In the genomic region with DNA sequence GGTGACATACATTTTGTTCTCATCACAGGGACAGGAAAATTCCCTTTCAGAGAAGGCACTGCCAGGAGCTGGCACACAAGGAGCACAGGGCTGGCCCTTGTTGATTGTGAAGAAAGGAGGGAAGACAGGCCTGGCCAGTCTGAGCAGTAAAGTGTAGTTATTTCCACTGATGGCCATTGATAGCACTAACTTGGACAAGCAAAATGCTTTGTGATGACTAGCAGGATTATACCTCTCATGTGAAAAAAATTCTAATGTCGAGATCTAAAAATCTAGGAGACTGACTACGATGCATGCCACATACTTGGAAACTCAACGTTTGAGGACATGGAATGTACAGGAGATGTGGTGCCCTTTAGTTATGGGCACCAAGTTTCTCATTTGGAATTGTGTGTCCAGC, we compare ENCODE assay signal across 35 cellular contexts. TPM values are rescaled to one million over a fixed set of nuclear protein-coding genes. Genes with fewer than 3 reads are reported as not detected.
"Had no signal": no experiment of that assay in that cellular context is flagged by ENCODE, and none has a peak within 500 bp of the region (broad histone marks: within the 10 kb centered on the region; RNA-seq: fewer than 3 reads in every experiment).

No MANE protein-coding gene starts in this region.

- H3K36me3 ChIP-seq: adrenal gland, ascending aorta, brain microvascular endothelial cell, breast epithelium, cardiac muscle cell had no signal

- H3K4me3 ChIP-seq: adrenal gland, ascending aorta, body of pancreas, breast epithelium, cardiac muscle cell had no signal

- H3K27ac ChIP-seq: adrenal gland, ascending aorta, body of pancreas, brain microvascular endothelial cell, breast epithelium, cardiac muscle cell had no signal

- H3K9me3 ChIP-seq: adrenal gland, ascending aorta, body of pancreas, breast epithelium had no signal

- H3K27me3 ChIP-seq: ascending aorta, body of pancreas, brain microvascular endothelial cell had no signal

- H3K4me1 ChIP-seq: adrenal gland, ascending aorta, body of pancreas, breast epithelium had no signal

- DNase-seq: activated effector memory CD4-positive, alpha-beta T cell treated with anti-CD3 and anti-CD28 coated beads, Interleukin-2, amount 50 U/mL, for 16 hours; activated effector memory CD4-positive, alpha-beta T cell treated with Interleukin-2 at 50 U/mL for 16 hours; activated gamma-delta T cell; activated gamma-delta T cell treated with Interleukin-2 at 50 U/mL for 16 hours; activated naive CD4-positive, alpha-beta T cell; activated naive CD4-positive, alpha-beta T cell treated with anti-CD3 and anti-CD28 coated beads for 36 hours; activated naive CD4-positive, alpha-beta T cell treated with anti-CD3 and anti-CD28 coated beads, Interleukin-2, amount 10 ng/mL, durations not matched to agents 7 days and 5 days; activated naive CD4-positive, alpha-beta T cell treated with anti-CD3 and anti-CD28 coated beads, Interleukin-2, amount 50 U/mL, for 16 hours; activated naive CD4-positive, alpha-beta T cell treated with Interleukin-2 at 50 U/mL for 16 hours; activated naive CD8-positive, alpha-beta T cell treated with anti-CD3 and anti-CD28 coated beads for 36 hours; activated naive CD8-positive, alpha-beta T cell treated with anti-CD3 and anti-CD28 coated beads, Interleukin-2, amount 10 ng/mL, durations not matched to agents 7 days and 5 days; activated naive CD8-positive, alpha-beta T cell treated with anti-CD3 and anti-CD28 coated beads, Interleukin-2, amount 50 U/mL, for 24 hours; activated T-cell treated with anti-CD3 and anti-CD28 coated beads, Interleukin-2, amount 50 U/mL, for 1 hour; activated T-cell treated with anti-CD3 and anti-CD28 coated beads, Interleukin-2, amount 50 U/mL, for 24 hours; activated T-cell treated with anti-CD3 and anti-CD28 coated beads, Interleukin-2, amount 50 U/mL, for 4 hours; activated T-cell treated with anti-CD3 and anti-CD28 coated beads, Interleukin-2, amount 50 U/mL, for 48 hours; activated T-cell treated with anti-CD3 and anti-CD28 coated beads, Interleukin-2, amount 50 U/mL, for 72 hours; adrenal gland; amniotic stem cell; amygdala; anterior cingulate cortex; aorta; body of pancreas; brain microvascular endothelial cell; caudate nucleus; central memory CD4-positive, alpha-beta T cell; cerebellar nuclear complex had no signal

RNA-seq across cellular contexts. Expression of a gene that starts 54.3 kb away (rescaled TPM):
- total RNA-seq: activated naive CD4-positive, alpha-beta T cell treated with anti-CD3 and anti-CD28 coated beads for 36 hours; activated naive CD4-positive, alpha-beta T cell treated with anti-CD3 and anti-CD28 coated beads, Interleukin-2, amount 50 U/mL, for 72 hours; activated naive CD8-positive, alpha-beta T cell treated with anti-CD3 and anti-CD28 coated beads for 36 hours; activated naive CD8-positive, alpha-beta T cell treated with anti-CD3 and anti-CD28 coated beads, Interleukin-2, amount 10 ng/mL, durations not matched to agents 7 days and 5 days; activated T-cell treated with anti-CD3 and anti-CD28 coated beads, Interleukin-2, amount 50 U/mL, for 4 hours; activated T-cell treated with anti-CD3 and anti-CD28 coated beads, Interleukin-2, amount 50 U/mL, for 72 hours; activated T-helper 1 cell treated with anti-CD3 and anti-CD28 coated beads, Interleukin-12 subunit alpha, Interleukin-12 subunit beta, Interleukin-2, Interleukin-4 antibody, amounts not matched to agents 30 ng/mL and 10 ng/mL and 1 ng/mL, durations not matched to agents 14 hours and 24 hours and 36 hours; activated T-helper 17 cell treated with anti-CD3 and anti-CD28 coated beads, Interleukin-2, amount 50 U/mL, for 72 hours; activated T-helper 2 cell treated with anti-CD3 and anti-CD28 coated beads, Interferon-gamma antibody, Interleukin-2, Interleukin-4, amounts not matched to agents 10 μg/mL and 5 μg/mL and 100 μg/mL, durations not matched to agents 14 hours and 24 hours and 36 hours; aorta; ascending aorta; body of pancreas; bronchial epithelial cell had no signal
